ENCODE assay signal across 1 cellular context in the genomic region with DNA sequence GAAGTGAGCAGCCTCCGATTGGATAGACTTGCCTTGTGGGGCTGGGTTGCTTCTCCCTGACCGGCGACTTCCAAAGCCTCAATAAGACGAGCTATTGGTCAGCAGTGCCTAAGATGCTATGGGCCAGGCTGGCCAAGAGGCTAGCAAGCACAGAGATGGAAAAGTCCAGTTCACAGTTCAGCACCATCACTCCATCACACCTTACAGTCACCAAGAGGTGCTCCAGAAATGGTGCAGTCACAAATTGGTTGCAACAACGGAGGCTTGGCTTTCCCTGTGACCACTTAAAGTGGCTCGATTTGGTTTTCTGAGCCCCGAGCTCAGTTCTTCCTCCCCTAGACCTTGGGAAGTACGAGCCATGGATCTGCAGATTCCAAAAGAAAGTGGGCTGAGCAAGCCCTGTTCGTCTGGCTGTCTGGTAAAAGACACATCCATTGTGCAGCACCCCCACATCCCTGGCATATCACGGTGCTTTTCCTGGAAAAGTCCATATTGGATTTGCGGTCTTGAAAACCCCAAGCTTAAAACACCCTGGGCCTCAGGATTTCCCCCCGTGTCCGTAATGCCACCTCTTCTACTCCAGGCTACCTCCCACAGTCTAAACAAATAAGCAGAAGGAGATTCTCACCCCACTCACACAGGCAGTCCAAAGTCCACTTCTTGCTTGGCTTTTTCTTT.
TF ChIP-seq lines count a peak whose summit lies in the region.

No MANE protein-coding gene starts in this region.

TF ChIP-seq in A549, 52 proteins besides CTCF, POLR2A, EP300 and RAD21 (continued from another document):
- TF ChIP-seq, protein P1, sequence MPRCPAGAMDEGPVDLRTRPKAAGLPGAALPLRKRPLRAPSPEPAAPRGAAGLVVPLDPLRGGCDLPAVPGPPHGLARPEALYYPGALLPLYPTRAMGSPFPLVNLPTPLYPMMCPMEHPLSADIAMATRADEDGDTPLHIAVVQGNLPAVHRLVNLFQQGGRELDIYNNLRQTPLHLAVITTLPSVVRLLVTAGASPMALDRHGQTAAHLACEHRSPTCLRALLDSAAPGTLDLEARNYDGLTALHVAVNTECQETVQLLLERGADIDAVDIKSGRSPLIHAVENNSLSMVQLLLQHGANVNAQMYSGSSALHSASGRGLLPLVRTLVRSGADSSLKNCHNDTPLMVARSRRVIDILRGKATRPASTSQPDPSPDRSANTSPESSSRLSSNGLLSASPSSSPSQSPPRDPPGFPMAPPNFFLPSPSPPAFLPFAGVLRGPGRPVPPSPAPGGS (IDR thresholded peaks at IDR 0.05) = no peak
- TF ChIP-seq, protein P2, sequence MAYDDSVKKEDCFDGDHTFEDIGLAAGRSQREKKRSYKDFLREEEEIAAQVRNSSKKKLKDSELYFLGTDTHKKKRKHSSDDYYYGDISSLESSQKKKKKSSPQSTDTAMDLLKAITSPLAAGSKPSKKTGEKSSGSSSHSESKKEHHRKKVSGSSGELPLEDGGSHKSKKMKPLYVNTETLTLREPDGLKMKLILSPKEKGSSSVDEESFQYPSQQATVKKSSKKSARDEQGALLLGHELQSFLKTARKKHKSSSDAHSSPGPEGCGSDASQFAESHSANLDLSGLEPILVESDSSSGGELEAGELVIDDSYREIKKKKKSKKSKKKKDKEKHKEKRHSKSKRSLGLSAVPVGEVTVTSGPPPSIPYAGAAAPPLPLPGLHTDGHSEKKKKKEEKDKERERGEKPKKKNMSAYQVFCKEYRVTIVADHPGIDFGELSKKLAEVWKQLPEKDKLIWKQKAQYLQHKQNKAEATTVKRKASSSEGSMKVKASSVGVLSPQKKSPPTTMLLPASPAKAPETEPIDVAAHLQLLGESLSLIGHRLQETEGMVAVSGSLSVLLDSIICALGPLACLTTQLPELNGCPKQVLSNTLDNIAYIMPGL (CRISPR knock-in tag; IDR thresholded peaks at IDR 0.05; ENCODE audit: borderline replicate concordance) = no peak
- no peak for TF ChIP-seq FOSB (CRISPR knock-in tag; IDR thresholded peaks at IDR 0.05)
- no peak for TF ChIP-seq JUN (IDR thresholded peaks at IDR 0.05)
- no peak for TF ChIP-seq PHF8 (IDR thresholded peaks at IDR 0.05; ENCODE audit: borderline replicate concordance, low read depth)
- no peak for TF ChIP-seq ESRRA (IDR thresholded peaks at IDR 0.05; ENCODE audit: borderline replicate concordance, low read length)
- TF ChIP-seq HDAC2 (IDR thresholded peaks at IDR 0.05) = no peak
- TF ChIP-seq CBX8 (IDR thresholded peaks at IDR 0.05) = no peak
- no peak for TF ChIP-seq ZFP36 (IDR thresholded peaks at IDR 0.05; ENCODE audit: borderline replicate concordance, partially characterized antibody)
- TF ChIP-seq FOSL2 (IDR thresholded peaks at IDR 0.05) = no peak
- TF ChIP-seq FOSL2 (CRISPR knock-in tag; IDR thresholded peaks at IDR 0.05) = no peak
- TF ChIP-seq PBX3 (IDR thresholded peaks at IDR 0.05) = no peak
- no peak for TF ChIP-seq HOXA7 (CRISPR knock-in tag; IDR thresholded peaks at IDR 0.05)
- TF ChIP-seq BHLHE40 (IDR thresholded peaks at IDR 0.05; ENCODE audit: low read depth, low read length) = no peak
- no peak for TF ChIP-seq NFE2L2 (conservative IDR thresholded peaks at IDR 0.05; ENCODE audit: low read length)
